In genomic region chr3:3066910-3067309, GRCh38 we compare ENCODE assay signal across 27 cellular contexts. TPM values are rescaled to one million over a fixed set of nuclear protein-coding genes. Genes with fewer than 3 reads are reported as not detected.
A peak's percentile ranks its signal among the peaks of the same experiment; 100 is the strongest.
DNase-seq lines count a peak whose midpoint lies in the region; ATAC-seq and TF ChIP-seq lines count a peak whose summit lies in the region.
"Had no signal": no experiment of that assay in that cellular context is flagged by ENCODE, and none has a peak within 500 bp of the region (broad histone marks: within the 10 kb centered on the region; RNA-seq: fewer than 3 reads in every experiment).

No MANE protein-coding gene starts in this region.

- peak overlapping the region; percentile 94 for H3K4me2 ChIP-seq in OCI-LY3 (ENCODE audit: low read length)
- H3K4me2 ChIP-seq in neural cell (ENCODE audit: low read length), result no peak overlapping the region
- H3K4me2 ChIP-seq: BLaER1 treated with 17β-estradiol and CSF1 and Interleukin-3, amounts not matched to agents 10 nM and 100 nM had no signal

- H3K4me1 ChIP-seq in OCI-LY3 (ENCODE audit: low read length), result peaks cover 36% of the 10 kb centered on the region

- no peaks in the 10 kb centered on the region for H3K27me3 ChIP-seq in OCI-LY3 (ENCODE audit: low read depth, low read length)
- no peaks in the 10 kb centered on the region for H3K27me3 ChIP-seq in neural cell (ENCODE audit: insufficient read depth, low read depth, low read length)
- H3K27me3 ChIP-seq: BLaER1 treated with 17β-estradiol and CSF1 and Interleukin-3, amounts not matched to agents 10 nM and 100 nM had no signal

- no peak for DNase-seq in activated effector memory CD4-positive, alpha-beta T cell treated with anti-CD3 and anti-CD28 coated beads, Interleukin-2, amount 50 U/mL, for 16 hours
- no peak for DNase-seq in HT-29 (ENCODE audit: low spot score)
- DNase-seq in SIG-M5 (lab: John Stamatoyannopoulos, UW), result no peak
- DNase-seq: 8988T; ACHN; CD4-positive, alpha-beta T cell; CD8-positive, alpha-beta memory T cell; COR-L47; DMS 273 treated with DMSO at 0.1 percent for 48 hours; DMS153; DMS53; DMS79; DND-41; EL; GDM1 had no signal

- no peaks in the 10 kb centered on the region for H3K36me3 ChIP-seq in OCI-LY3 (replicated peaks; ENCODE audit: low read depth, low read length)
- H3K36me3 ChIP-seq in neural cell (ENCODE audit: insufficient read depth, low read length), result no peaks in the 10 kb centered on the region
- H3K36me3 ChIP-seq: BLaER1 treated with 17β-estradiol and CSF1 and Interleukin-3, amounts not matched to agents 10 nM and 100 nM had no signal

- H3K9ac ChIP-seq in OCI-LY3 (ENCODE audit: low read length) (peak overlapping the region; percentile 53), neural cell (ENCODE audit: low read length) (no peak overlapping the region)
- H3K9ac ChIP-seq: BLaER1 treated with 17β-estradiol and CSF1 and Interleukin-3, amounts not matched to agents 10 nM and 100 nM had no signal

- H3K4me3 ChIP-seq in OCI-LY3 (ENCODE audit: low read length) (peak overlapping the region; percentile 64), neural cell (ENCODE audit: low read length) (no peak overlapping the region)
- H3K4me3 ChIP-seq: BLaER1 treated with 17β-estradiol and CSF1 and Interleukin-3, amounts not matched to agents 10 nM and 100 nM; GM12878 had no signal

- TF ChIP-seq CTCF in OCI-LY3 (IDR thresholded peaks at IDR 0.05; ENCODE audit: low read depth, low read length), result no peak
- no peak for TF ChIP-seq CTCF in neural cell (IDR thresholded peaks at IDR 0.05; ENCODE audit: poor library complexity, severe bottlenecking)

- H3K9me2 ChIP-seq in neural cell (ENCODE audit: insufficient read depth, low read length), result no peaks in the 10 kb centered on the region

- peak; percentile 66 for TF ChIP-seq EP300 in neural cell (conservative IDR thresholded peaks at IDR 0.05; ENCODE audit: poor library complexity, severe bottlenecking)

- H3K27ac ChIP-seq in OCI-LY3 (ENCODE audit: low read length) (peak overlapping the region; percentile 81), neural cell (ENCODE audit: low read length) (no peak overlapping the region)
- H3K27ac ChIP-seq: BLaER1 treated with 17β-estradiol and CSF1 and Interleukin-3, amounts not matched to agents 10 nM and 100 nM; C4-2B had no signal

- H3F3A ChIP-seq in neural cell (ENCODE audit: insufficient read depth, low read length, poor library complexity, severe bottlenecking), result no peaks in the 10 kb centered on the region

- H3K79me2 ChIP-seq in OCI-LY3 (ENCODE audit: low read length) (no peaks in the 10 kb centered on the region), neural cell (replicated peaks; ENCODE audit: insufficient read depth, low read length) (no peaks in the 10 kb centered on the region)

- peak; percentile 5 for ATAC-seq in HG02678 (IDR thresholded peaks at IDR 0.05; ENCODE audit: unreplicated experiment)
- ATAC-seq in GM18907 (IDR thresholded peaks at IDR 0.05; ENCODE audit: unreplicated experiment), result no peak

- no peaks in the 10 kb centered on the region for H4K20me1 ChIP-seq in OCI-LY3 (ENCODE audit: insufficient read depth, low read length)
- H4K20me1 ChIP-seq in neural cell (ENCODE audit: insufficient read depth), result no peaks in the 10 kb centered on the region
- H4K20me1 ChIP-seq: BLaER1 treated with 17β-estradiol and CSF1 and Interleukin-3, amounts not matched to agents 10 nM and 100 nM had no signal

- H3K9me3 ChIP-seq in OCI-LY3 (ENCODE audit: insufficient read depth, low read length) (no peaks in the 10 kb centered on the region), neural cell (ENCODE audit: low read length) (no peaks in the 10 kb centered on the region)
- H3K9me3 ChIP-seq: BLaER1 treated with 17β-estradiol and CSF1 and Interleukin-3, amounts not matched to agents 10 nM and 100 nM had no signal

- no peak for TF ChIP-seq RAD21 in neural cell (conservative IDR thresholded peaks at IDR 0.05)

- 0 out of 2 replicates have a peak overlapping the region, but pooled peaks have one; percentile 4 for H2AFZ ChIP-seq in OCI-LY3 (ENCODE audit: low read depth, low read length)
- H2AFZ ChIP-seq in neural cell (ENCODE audit: low read depth, low read length), result no peak overlapping the region

TF ChIP-seq in neural cell, 6 proteins besides CTCF, POLR2A, EP300 and RAD21:
- TF ChIP-seq MXI1 (conservative IDR thresholded peaks at IDR 0.05; ENCODE audit: poor library complexity, severe bottlenecking) (no peak), POLR2AphosphoS5 (IDR thresholded peaks at IDR 0.05) (peak; percentile 80)

RNA-seq across cellular contexts. Expression of gene IL5RA, which starts 43.3 kb away (rescaled TPM):
- 0.10 TPM in 1 of 2 replicates, not detected in the other for polyA plus RNA-seq in neural cell
- 0.23 and 0.24 TPM in 2 replicates for polyA minus RNA-seq in neural cell
- not detected in 2 replicates for total RNA-seq in HT-29 (2014; rRNA removed; shearing (Covaris generic))
- total RNA-seq: A673, Daoy, G401 had no signal
- polyA plus RNA-seq: AG04450, BJ had no signal

RNA-seq across cellular contexts. Expression of gene TRNT1, which starts 59.8 kb away (rescaled TPM):
- 25.7 and 28.5 TPM in 2 replicates for polyA plus RNA-seq in neural cell
- 33.1 and 41.4 TPM in 2 replicates for polyA minus RNA-seq in neural cell
- total RNA-seq in HT-29 (2014; rRNA removed; shearing (Covaris generic)), result 24.6 and 31.1 TPM in 2 replicates
